In the genomic region with DNA sequence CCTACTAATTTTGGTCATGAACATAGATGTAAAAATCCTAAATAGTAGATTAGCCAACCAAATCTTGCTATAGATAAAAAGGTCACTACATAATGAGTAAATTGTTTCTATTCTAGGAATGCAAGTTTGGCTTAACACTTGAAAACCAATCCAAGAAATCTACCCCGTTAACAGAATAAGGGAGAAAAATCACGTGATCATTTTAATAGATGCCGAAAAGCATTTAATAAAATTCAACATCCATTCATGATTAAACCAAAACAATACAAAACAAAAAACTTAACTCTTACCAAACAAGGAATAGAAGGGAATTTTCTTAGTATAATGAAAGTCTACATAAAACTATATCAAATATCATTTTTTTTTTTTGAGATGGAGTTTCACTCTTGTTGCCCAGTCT, we compare ENCODE assay signal across 35 cellular contexts.
"Had no signal": no experiment of that assay in that cellular context is flagged by ENCODE, and none has a peak within 500 bp of the region (broad histone marks: within the 10 kb centered on the region; RNA-seq: fewer than 3 reads in every experiment).

No MANE protein-coding gene starts in this region.

- H3K36me3 ChIP-seq: MG63 had no signal

- DNase-seq: Karpas-422, Kasumi-1, MG63, MM.1S, MV-4-11, NCI-H1048, NCI-H1092, NCI-H1092 treated with DMSO at 0.1 percent for 48 hours, NCI-H1105, NCI-H1105 treated with DMSO at 0.1 percent for 48 hours, NCI-H1417, NCI-H1417 treated with DMSO at 0.1 percent for 48 hours, NCI-H1436, NCI-H1436 treated with DMSO at 0.1 percent for 48 hours, NCI-H146, NCI-H1694, NCI-H1694 treated with DMSO at 0.1 percent for 48 hours, NCI-H187, NCI-H187 treated with DMSO at 0.1 percent for 48 hours, NCI-H1930, NCI-H2029, NCI-H2029 treated with DMSO at 0.1 percent for 48 hours, NCI-H2081, NCI-H2081 treated with DMSO at 0.1 percent for 48 hours, NCI-H2107, NCI-H2171, NCI-H2171 treated with DMSO at 0.1 percent for 48 hours, NCI-H2227 treated with DMSO at 0.1 percent for 48 hours, NCI-H226, NCI-H345, NCI-H446, NCI-H446 treated with DMSO at 0.1 percent for 48 hours, NCI-H510A, NCI-H510A treated with DMSO at 0.1 percent for 48 hours had no signal

- H3K27me3 ChIP-seq: MG63 had no signal

- H3K4me2 ChIP-seq: KMS-11 had no signal

- H3K27ac ChIP-seq: KMS-11 had no signal

- H3K4me3 ChIP-seq: MG63 had no signal

- H3K9ac ChIP-seq: KMS-11 had no signal
